In the genomic region with DNA sequence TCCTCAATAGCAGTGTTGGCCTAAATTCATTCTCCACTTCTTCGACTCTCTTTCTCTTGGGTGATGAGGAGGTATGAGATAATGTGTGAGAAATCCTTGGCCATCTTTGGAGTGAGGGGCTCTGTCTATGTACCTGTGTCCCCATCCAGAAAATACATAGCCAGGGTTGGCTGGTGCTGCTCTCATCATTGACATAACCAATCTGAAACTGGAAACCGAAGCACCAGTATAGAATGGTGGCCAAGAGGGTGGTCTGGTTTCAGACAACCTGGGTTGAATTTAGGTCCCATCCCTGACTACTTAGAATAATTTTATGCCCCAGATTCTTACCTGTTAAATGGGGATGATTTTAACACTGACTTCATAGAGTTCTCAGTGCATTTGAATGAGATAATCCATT, we compare ENCODE assay signal across 13 cellular contexts.
DNase-seq lines count a peak whose midpoint lies in the region; ATAC-seq and TF ChIP-seq lines count a peak whose summit lies in the region.
"Had no signal": no experiment of that assay in that cellular context is flagged by ENCODE, and none has a peak within 500 bp of the region (broad histone marks: within the 10 kb centered on the region; RNA-seq: fewer than 3 reads in every experiment).

No MANE protein-coding gene starts in this region.

- H3K4me3 ChIP-seq in RWPE2 (ENCODE audit: severe bottlenecking), result no peak overlapping the region
- H3K4me3 ChIP-seq: lung had no signal

- H3K36me3 Mint-ChIP-seq in activated T-cell treated with anti-CD3 and anti-CD28 coated beads, Interleukin-2, amount 50 U/mL, for 24 hours (ENCODE audit: low read depth), result no peaks in the 10 kb centered on the region
- H3K36me3 Mint-ChIP-seq in activated T-cell treated with anti-CD3 and anti-CD28 coated beads, Interleukin-2, amount 50 U/mL, for 4 hours (ENCODE audit: insufficient read depth), result peaks cover 4% of the 10 kb centered on the region
- peaks cover 11% of the 10 kb centered on the region for H3K36me3 Mint-ChIP-seq in central memory CD8-positive, alpha-beta T cell (ENCODE audit: insufficient read depth)
- no peaks in the 10 kb centered on the region for H3K36me3 Mint-ChIP-seq in osteocyte (ENCODE audit: unreplicated experiment)
- H3K36me3 Mint-ChIP-seq: WTC11 had no signal

- H3K9me3 ChIP-seq in RWPE2 (ENCODE audit: severe bottlenecking), result no peaks in the 10 kb centered on the region

- DNase-seq in activated T-cell treated with anti-CD3 and anti-CD28 coated beads, Interleukin-2, amount 50 U/mL, for 24 hours, result no peak
- no peak for DNase-seq in activated T-cell treated with anti-CD3 and anti-CD28 coated beads, Interleukin-2, amount 50 U/mL, for 4 hours
- DNase-seq in RWPE2 (ENCODE audit: low spot score), result no peak
- DNase-seq in central memory CD8-positive, alpha-beta T cell (ENCODE audit: low spot score in 2 of 2), result no peak
- no peak for DNase-seq in osteocyte (ENCODE audit: extremely low spot score, unreplicated experiment)
- DNase-seq in GM13976 (ENCODE audit: low spot score), result no peak
- DNase-seq in NCI-H446 treated with DMSO at 0.1 percent for 48 hours (lab: John Stamatoyannopoulos, UW), result no peak
- DNase-seq: effector CD8-positive, alpha-beta T cell; Karpas-422 had no signal

- H3K9me3 Mint-ChIP-seq in activated T-cell treated with anti-CD3 and anti-CD28 coated beads, Interleukin-2, amount 50 U/mL, for 24 hours, result no peaks in the 10 kb centered on the region
- no peaks in the 10 kb centered on the region for H3K9me3 Mint-ChIP-seq in activated T-cell treated with anti-CD3 and anti-CD28 coated beads, Interleukin-2, amount 50 U/mL, for 4 hours
- peaks cover 5% of the 10 kb centered on the region for H3K9me3 Mint-ChIP-seq in central memory CD8-positive, alpha-beta T cell
- no peaks in the 10 kb centered on the region for H3K9me3 Mint-ChIP-seq in osteocyte (ENCODE audit: unreplicated experiment)
- H3K9me3 Mint-ChIP-seq: WTC11 had no signal

- in situ Hi-C loops in GM13976 (cut with MboI; ENCODE audit: low sequenced_read_pairs, unreplicated experiment), result no loop called here

- H3K27ac ChIP-seq in RWPE2 (ENCODE audit: poor library complexity, severe bottlenecking), result peak overlapping the region; percentile 98

- no peaks in the 10 kb centered on the region for H3K27me3 ChIP-seq in RWPE2 (ENCODE audit: insufficient read depth, poor library complexity, severe bottlenecking)

- TF ChIP-seq CTCF in RWPE2 (IDR thresholded peaks at IDR 0.05; ENCODE audit: poor library complexity, severe bottlenecking) (no peak), osteocyte (IDR thresholded peaks at IDR 0.05) (no peak), GM13976 (IDR thresholded peaks at IDR 0.05; ENCODE audit: borderline replicate concordance, control extremely low read depth, extremely low read depth, insufficient read depth, missing control alignments) (no peak)

- H3K27ac Mint-ChIP-seq in activated T-cell treated with anti-CD3 and anti-CD28 coated beads, Interleukin-2, amount 50 U/mL, for 24 hours, result peak overlapping the region; percentile 91
- H3K27ac Mint-ChIP-seq in central memory CD8-positive, alpha-beta T cell (ENCODE audit: low read depth), result peak overlapping the region; percentile 85
- peak overlapping the region; percentile 91 for H3K27ac Mint-ChIP-seq in osteocyte (ENCODE audit: unreplicated experiment)
- H3K27ac Mint-ChIP-seq: WTC11 had no signal

- peak overlapping the region; percentile 55 for H3K4me3 Mint-ChIP-seq in activated T-cell treated with anti-CD3 and anti-CD28 coated beads, Interleukin-2, amount 50 U/mL, for 24 hours
- no peak overlapping the region for H3K4me3 Mint-ChIP-seq in activated T-cell treated with anti-CD3 and anti-CD28 coated beads, Interleukin-2, amount 50 U/mL, for 4 hours
- H3K4me3 Mint-ChIP-seq in central memory CD8-positive, alpha-beta T cell, result peak overlapping the region; percentile 74
- H3K4me3 Mint-ChIP-seq in osteocyte (ENCODE audit: unreplicated experiment), result no peak overlapping the region
- H3K4me3 Mint-ChIP-seq: neural crest cell, WTC11 had no signal

- peaks cover 56% of the 10 kb centered on the region for H3K4me1 ChIP-seq in RWPE2 (ENCODE audit: insufficient read depth, poor library complexity, severe bottlenecking)

- H3K27me3 Mint-ChIP-seq in activated T-cell treated with anti-CD3 and anti-CD28 coated beads, Interleukin-2, amount 50 U/mL, for 24 hours, result no peaks in the 10 kb centered on the region
- no peaks in the 10 kb centered on the region for H3K27me3 Mint-ChIP-seq in activated T-cell treated with anti-CD3 and anti-CD28 coated beads, Interleukin-2, amount 50 U/mL, for 4 hours (ENCODE audit: low read depth)
- H3K27me3 Mint-ChIP-seq in central memory CD8-positive, alpha-beta T cell, result no peaks in the 10 kb centered on the region
- H3K27me3 Mint-ChIP-seq in osteocyte (ENCODE audit: unreplicated experiment), result no peaks in the 10 kb centered on the region

- H3K36me3 ChIP-seq in RWPE2 (ENCODE audit: low read depth), result no peaks in the 10 kb centered on the region

- no peak for ATAC-seq in activated T-cell treated with anti-CD3 and anti-CD28 coated beads, Interleukin-2, amount 50 U/mL, for 4 hours
- ATAC-seq in RWPE2 (ENCODE audit: low read depth), result no peak
- no peak for ATAC-seq in central memory CD8-positive, alpha-beta T cell (replicated peaks; ENCODE audit: extremely low read depth, poor library complexity, severe bottlenecking)
- ATAC-seq in GM21529 (IDR thresholded peaks at IDR 0.05; ENCODE audit: unreplicated experiment), result no peak
- ATAC-seq: WTC11 had no signal

- H3K4me1 Mint-ChIP-seq in activated T-cell treated with anti-CD3 and anti-CD28 coated beads, Interleukin-2, amount 50 U/mL, for 24 hours (ENCODE audit: low read depth), result peaks cover 70% of the 10 kb centered on the region
- H3K4me1 Mint-ChIP-seq in activated T-cell treated with anti-CD3 and anti-CD28 coated beads, Interleukin-2, amount 50 U/mL, for 4 hours (ENCODE audit: low read depth), result peaks cover 70% of the 10 kb centered on the region
- H3K4me1 Mint-ChIP-seq in central memory CD8-positive, alpha-beta T cell, result peaks cover 89% of the 10 kb centered on the region
- peaks cover 57% of the 10 kb centered on the region for H3K4me1 Mint-ChIP-seq in osteocyte (ENCODE audit: unreplicated experiment)

Comparison
In these comparisons a context has a peak if more than half of its experiments do, and no peak if none do; other contexts are left out.
1. H3K4me3 Mint-ChIP-seq: peak in activated T-cell treated with anti-CD3 and anti-CD28 coated beads, Interleukin-2, amount 50 U/mL, for 24 hours (single experiment) and central memory CD8-positive, alpha-beta T cell (single experiment); none in activated T-cell treated with anti-CD3 and anti-CD28 coated beads, Interleukin-2, amount 50 U/mL, for 4 hours (single experiment) and osteocyte (single experiment).
2. Peak in every context shown above with its lines, with median percentiles within 50 percentile points of each other: H3K27ac Mint-ChIP-seq.